12 cellular contexts compared by ENCODE assay signal in the genomic region with DNA sequence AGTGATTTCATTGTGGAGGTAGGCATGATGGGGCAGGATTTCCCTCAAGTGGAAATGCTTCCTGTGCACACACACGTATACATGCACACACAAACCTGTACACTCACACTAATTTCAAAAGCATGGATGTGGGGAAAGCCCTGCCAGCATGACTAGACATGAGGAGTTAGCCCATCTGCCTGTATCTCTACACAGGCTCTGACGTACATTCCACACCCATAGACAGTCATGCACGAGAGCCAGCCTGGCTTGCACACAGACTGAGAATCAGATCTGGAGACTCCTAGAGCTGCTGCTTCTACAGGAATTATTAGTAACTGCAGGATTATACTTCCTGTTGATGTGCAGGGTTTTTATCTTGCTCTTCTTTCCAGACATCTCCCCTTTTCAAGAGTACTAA. TPM values are rescaled to one million over a fixed set of nuclear protein-coding genes. Genes with fewer than 3 reads are reported as not detected.
DNase-seq lines count a peak whose midpoint lies in the region; ATAC-seq and TF ChIP-seq lines count a peak whose summit lies in the region.
"Had no signal": no experiment of that assay in that cellular context is flagged by ENCODE, and none has a peak within 500 bp of the region (broad histone marks: within the 10 kb centered on the region; RNA-seq: fewer than 3 reads in every experiment).

No MANE protein-coding gene starts in this region.

- no peaks in the 10 kb centered on the region for H3K79me2 ChIP-seq in PC-9 (ENCODE audit: low read depth)

- H3K4me2 ChIP-seq in PC-9 = no peak overlapping the region

- H3K36me3 Mint-ChIP-seq in T-helper 17 cell (ENCODE audit: low read depth) = peaks cover 7% of the 10 kb centered on the region

- intact Hi-C loops in Right ventricle myocardium superior (cut with DNase I) = no loop called here
- intact Hi-C loops in PC-9 (cut with micrococcal nuclease; ENCODE audit: unreplicated experiment) = no loop called here

- peak; percentile 13 for DNase-seq in EH (ENCODE audit: low read depth)
- no peak for DNase-seq in T-helper 17 cell
- DNase-seq in Right ventricle myocardium superior = peak; percentile 53
- peak; percentile 62 for DNase-seq in skeletal muscle cell (ENCODE audit: low read depth)
- no peak for DNase-seq in PC-9
- DNase-seq in NCI-H1436 (lab: John Stamatoyannopoulos, UW) = no peak
- DNase-seq in left lobe of liver (ENCODE audit: low spot score) = no peak
- DNase-seq: NCI-H1436 treated with DMSO at 0.1 percent for 48 hours, T1000 had no signal

- H3K27ac Mint-ChIP-seq in T-helper 17 cell = peak overlapping the region; percentile 79
- H3K27ac Mint-ChIP-seq: progenitor cell of endocrine pancreas had no signal

- H3K4me3 ChIP-seq in skeletal muscle cell (ENCODE audit: low read depth, low read length) (no peak overlapping the region), PC-9 (no peak overlapping the region)
- H3K4me3 ChIP-seq: lung, tibial nerve had no signal

- CTCF ChIA-PET in PC-9 (lab: Charles Lee) = interaction anchor here (0.6 kb wide), 1 partner anchor 325 kb away, joined by 3 read pairs; no protein-coding TSS in a partner anchor

- no peak for TF ChIP-seq CTCF in PC-9 (conservative IDR thresholded peaks at IDR 0.05)

- no peaks in the 10 kb centered on the region for H3K27me3 Mint-ChIP-seq in T-helper 17 cell
- H3K27me3 Mint-ChIP-seq: progenitor cell of endocrine pancreas had no signal

- POLR2A ChIA-PET in PC-9 (lab: Charles Lee; ENCODE audit: unreplicated experiment) = no interaction called here

- no peak overlapping the region for H3K4me3 Mint-ChIP-seq in T-helper 17 cell

- 0 out of 2 replicates have a peak, but pooled peaks cover 3% of the 10 kb centered on the region for H3K9me2 ChIP-seq in PC-9 (ENCODE audit: insufficient read depth)

- peaks cover 10% of the 10 kb centered on the region; the same call in 1 of the 2 replicates for H3K36me3 ChIP-seq in PC-9 (ENCODE audit: low read depth)

- H3K27ac ChIP-seq in PC-9 = no peak overlapping the region

- peaks cover 4% of the 10 kb centered on the region for H3F3A ChIP-seq in PC-9 (ENCODE audit: insufficient read depth, low read depth)

- H2AFZ ChIP-seq in PC-9 = no peak overlapping the region

- H3K27me3 ChIP-seq in PC-9 (ENCODE audit: insufficient read depth, low read depth) = no peaks in the 10 kb centered on the region
- H3K27me3 ChIP-seq: tibial nerve had no signal

- H4K20me1 ChIP-seq in PC-9 (ENCODE audit: insufficient read depth) = no peaks in the 10 kb centered on the region

- ATAC-seq in T-helper 17 cell (no peak), Right ventricle myocardium superior (ENCODE audit: poor library complexity) (peak; percentile 69), left lobe of liver (no peak)

- H3K9me3 ChIP-seq in T-helper 17 cell (ENCODE audit: control insufficient read depth, low read length, poor library complexity, severe bottlenecking) (no peaks in the 10 kb centered on the region), PC-9 (ENCODE audit: insufficient read depth, low read depth) (no peaks in the 10 kb centered on the region)
- H3K9me3 ChIP-seq: tibial nerve had no signal

- H3K4me1 Mint-ChIP-seq in T-helper 17 cell = peaks cover 12% of the 10 kb centered on the region

- no TSS peak for BruUV-seq in PC-9 (replicated peaks; lab: Mats Ljungman, UMichigan)

- H3K4me1 ChIP-seq in PC-9 (replicated peaks; ENCODE audit: insufficient read depth) = no peaks in the 10 kb centered on the region

RNA-seq across cellular contexts. Expression of a gene that starts 27.3 kb away (rescaled TPM):
- 10 to 100 TPM; 17.8 to 23.2 TPM for total RNA-seq in T-helper 17 cell
- total RNA-seq in Right ventricle myocardium superior = 134 TPM
- 29.3 and 35.1 TPM in 2 replicates for total RNA-seq in PC-9 (2021)
- 12.0 TPM for total RNA-seq in left lobe of liver

Comparison
In these comparisons a context has a peak if more than half of its experiments do, and no peak if none do; other contexts are left out.
1. DNase-seq: peak in EH (single experiment), Right ventricle myocardium superior (single experiment) and skeletal muscle cell (single experiment); none in T-helper 17 cell (0 of 3), PC-9 (0 of 2), NCI-H1436 (single experiment) and left lobe of liver (single experiment).